In genomic region chr1:165877940-165878556, GRCh38 we compare ENCODE assay signal across 12 cellular contexts. TPM values are rescaled to one million over a fixed set of nuclear protein-coding genes. Genes with fewer than 3 reads are reported as not detected.
A peak's percentile ranks its signal among the peaks of the same experiment; 100 is the strongest.
DNase-seq lines count a peak whose midpoint lies in the region; ATAC-seq and TF ChIP-seq lines count a peak whose summit lies in the region.
"Had no signal": no experiment of that assay in that cellular context is flagged by ENCODE, and none has a peak within 500 bp of the region (broad histone marks: within the 10 kb centered on the region; RNA-seq: fewer than 3 reads in every experiment).

No MANE protein-coding gene starts in this region.

- H3K27me3 ChIP-seq in transverse colon, result no peaks in the 10 kb centered on the region
- H3K27me3 ChIP-seq: adrenal gland had no signal

- ATAC-seq in GM18502 (IDR thresholded peaks at IDR 0.05; ENCODE audit: poor library complexity, unreplicated experiment) (peak; percentile 74), GM19463 (IDR thresholded peaks at IDR 0.05; ENCODE audit: unreplicated experiment) (peak; percentile 68), HG03066 (IDR thresholded peaks at IDR 0.05; ENCODE audit: low read depth, unreplicated experiment) (peak; percentile 38)
- ATAC-seq: esophagus mucosa, left cardiac atrium had no signal

- peaks cover 3 to 24% (median 9%) of the 10 kb centered on the region in 4 donors for H3K4me1 ChIP-seq in transverse colon
- H3K4me1 ChIP-seq: adrenal gland had no signal

- H3K27ac ChIP-seq in transverse colon, result no peak overlapping the region
- H3K27ac ChIP-seq: adrenal gland had no signal

- TF ChIP-seq POLR2A in transverse colon (IDR thresholded peaks at IDR 0.05), result no peak

- in situ Hi-C loops in transverse colon (cut with MboI; ENCODE audit: low pct_ligation_motif_present in 1 of 4, low pct_unique_long_range_greater_than_20kb in 1 of 4, low sequenced_read_pairs in 3 of 4), result no loop called here

- intact Hi-C loops in transverse colon (cut with DNase I; ENCODE audit: low total_unique reads), result no loop called here

- H3K4me3 ChIP-seq in transverse colon, result no peak overlapping the region
- H3K4me3 ChIP-seq: adrenal gland had no signal

- TF ChIP-seq CTCF in transverse colon (IDR thresholded peaks at IDR 0.05), result no peak

- no peaks in the 10 kb centered on the region for H3K9me3 ChIP-seq in transverse colon
- H3K9me3 ChIP-seq: adrenal gland had no signal

- no peaks in the 10 kb centered on the region for H3K36me3 ChIP-seq in transverse colon
- H3K36me3 ChIP-seq: adrenal gland had no signal

- DNase-seq in SIG-M5 treated with dmso at 0.1 percent for 504 hours (lab: John Stamatoyannopoulos, UW; ENCODE audit: unreplicated experiment), result peak; percentile 85
- no peak for DNase-seq in kidney tubule cell (ENCODE audit: low spot score)
- no peak for DNase-seq in transverse colon
- DNase-seq in SHP77 (lab: John Stamatoyannopoulos, UW), result no peak
- DNase-seq in A172 (ENCODE audit: low spot score), result no peak
- DNase-seq: adrenal gland, left cardiac atrium, NCI-H524 treated with DMSO at 0.1 percent for 48 hours had no signal

- TF ChIP-seq EP300 in transverse colon (IDR thresholded peaks at IDR 0.05; ENCODE audit: low read depth), result no peak

- 92 to 98% methylated on average over 6 to 7 of the region's 7 CpGs for WGBS in transverse colon (ENCODE audit: low coverage in 1 of 2), 2 donors

RNA-seq across cellular contexts. Expression of gene UCK2, which starts 50.6 kb away (rescaled TPM):
- total RNA-seq in transverse colon, result 10 to 100 TPM; 18.9 to 96.5 (median 69.7) TPM
- 71.3 and 104 TPM in 2 replicates for total RNA-seq in A172 (2014; rRNA removed; shearing (Covaris generic))
